15 cellular contexts compared by ENCODE assay signal in genomic region chr18:24923138-24923537, GRCh38.
DNase-seq lines count a peak whose midpoint lies in the region; ATAC-seq and TF ChIP-seq lines count a peak whose summit lies in the region.
"Had no signal": no experiment of that assay in that cellular context is flagged by ENCODE, and none has a peak within 500 bp of the region (broad histone marks: within the 10 kb centered on the region; RNA-seq: fewer than 3 reads in every experiment).

No MANE protein-coding gene starts in this region.

- no peak overlapping the region for H3K27ac ChIP-seq in lower lobe of right lung
- H3K27ac ChIP-seq: psoas muscle, tibial nerve had no signal

- no peak overlapping the region for H3K4me3 ChIP-seq in lower lobe of right lung
- H3K4me3 ChIP-seq: psoas muscle, tibial nerve had no signal

- DNase-seq in cardiac septum (ENCODE audit: low spot score) (no peak), lower lobe of right lung (no peak), foreskin melanocyte (no peak), NCI-H1105 treated with DMSO at 0.1 percent for 48 hours (lab: John Stamatoyannopoulos, UW) (no peak)
- DNase-seq: activated CD4-positive, alpha-beta T cell treated with anti-CD3 and anti-CD28 coated beads, Interleukin-2, amount 50 U/mL, for 1 hour; activated naive CD8-positive, alpha-beta T cell treated with anti-CD3 and anti-CD28 coated beads, Interleukin-2, amount 50 U/mL, for 24 hours; H7; mammary epithelial cell; NCI-H2227 treated with DMSO at 0.1 percent for 48 hours; psoas muscle had no signal

- no peaks in the 10 kb centered on the region for H3K9me3 ChIP-seq in lower lobe of right lung
- H3K9me3 ChIP-seq: psoas muscle, tibial nerve had no signal

- H3K4me1 ChIP-seq in lower lobe of right lung, result no peaks in the 10 kb centered on the region
- H3K4me1 ChIP-seq: tibial nerve had no signal

- TF ChIP-seq CTCF in lower lobe of right lung (IDR thresholded peaks at IDR 0.05), result no peak

- intact Hi-C loops in cardiac septum (cut with DNase I) (no loop called here), lower lobe of right lung (cut with DNase I) (no loop called here)

- ATAC-seq in GM18498 (IDR thresholded peaks at IDR 0.05; ENCODE audit: unreplicated experiment), result peak; percentile 84
- ATAC-seq in GM19452 (IDR thresholded peaks at IDR 0.05; ENCODE audit: unreplicated experiment), result peak; percentile 80
- ATAC-seq in HG02840 (IDR thresholded peaks at IDR 0.05; ENCODE audit: low FRiP score, unreplicated experiment), result peak; percentile 75
- peak; percentile 82 for ATAC-seq in HG03520 (IDR thresholded peaks at IDR 0.05; ENCODE audit: unreplicated experiment)
- ATAC-seq in lower lobe of right lung, result no peak
- ATAC-seq: activated naive CD8-positive, alpha-beta T cell treated with anti-CD3 and anti-CD28 coated beads, Interleukin-2, amount 50 U/mL, for 24 hours; psoas muscle had no signal

- H3K27me3 ChIP-seq in lower lobe of right lung (ENCODE audit: low read depth), result no peaks in the 10 kb centered on the region
- H3K27me3 ChIP-seq: tibial nerve had no signal

- no peaks in the 10 kb centered on the region for H3K36me3 ChIP-seq in lower lobe of right lung
- H3K36me3 ChIP-seq: tibial nerve had no signal

Comparison
In these comparisons a context has a peak if more than half of its experiments do, and no peak if none do; other contexts are left out.
1. ATAC-seq: peak in GM18498 (single experiment), GM19452 (single experiment), HG02840 (single experiment) and HG03520 (single experiment); none in lower lobe of right lung (0 of 2).